2 cellular contexts compared by ENCODE assay signal in genomic region chrX:46630141-46630540, GRCh38.
TF ChIP-seq lines count a peak whose summit lies in the region.

No MANE protein-coding gene starts in this region.

TF ChIP-seq in IMR-90, 13 proteins besides CTCF, POLR2A, EP300 and RAD21:
- TF ChIP-seq NFE2L2 (IDR thresholded peaks at IDR 0.05; ENCODE audit: low read depth, low read length) = no peak
- no peak for TF ChIP-seq MXI1 (IDR thresholded peaks at IDR 0.05; ENCODE audit: borderline replicate concordance, low read depth, low read length)
- no peak for TF ChIP-seq MAZ (IDR thresholded peaks at IDR 0.05; ENCODE audit: borderline replicate concordance, low read depth, low read length)
- no peak for TF ChIP-seq CHD1 (IDR thresholded peaks at IDR 0.05; ENCODE audit: low read depth, low read length)
- no peak for TF ChIP-seq RFX5 (IDR thresholded peaks at IDR 0.05; ENCODE audit: low read depth, low read length)
- TF ChIP-seq BHLHE40 (IDR thresholded peaks at IDR 0.05; ENCODE audit: low read depth, low read length) = no peak
- TF ChIP-seq CEBPB (IDR thresholded peaks at IDR 0.05; ENCODE audit: low read depth, low read length) = no peak
- TF ChIP-seq, protein P1, sequence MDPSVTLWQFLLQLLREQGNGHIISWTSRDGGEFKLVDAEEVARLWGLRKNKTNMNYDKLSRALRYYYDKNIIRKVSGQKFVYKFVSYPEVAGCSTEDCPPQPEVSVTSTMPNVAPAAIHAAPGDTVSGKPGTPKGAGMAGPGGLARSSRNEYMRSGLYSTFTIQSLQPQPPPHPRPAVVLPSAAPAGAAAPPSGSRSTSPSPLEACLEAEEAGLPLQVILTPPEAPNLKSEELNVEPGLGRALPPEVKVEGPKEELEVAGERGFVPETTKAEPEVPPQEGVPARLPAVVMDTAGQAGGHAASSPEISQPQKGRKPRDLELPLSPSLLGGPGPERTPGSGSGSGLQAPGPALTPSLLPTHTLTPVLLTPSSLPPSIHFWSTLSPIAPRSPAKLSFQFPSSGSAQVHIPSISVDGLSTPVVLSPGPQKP (IDR thresholded peaks at IDR 0.05; ENCODE audit: borderline replicate concordance, low read depth, low read length) = no peak
- TF ChIP-seq USF2 (IDR thresholded peaks at IDR 0.05; ENCODE audit: low read depth, low read length) = no peak
- no peak for TF ChIP-seq RCOR1 (IDR thresholded peaks at IDR 0.05; ENCODE audit: insufficient replicate concordance, low read length)
- no peak for TF ChIP-seq FOS (IDR thresholded peaks at IDR 0.05; ENCODE audit: low read depth, low read length)
- no peak for TF ChIP-seq MAFK (IDR thresholded peaks at IDR 0.05; ENCODE audit: low read depth, low read length)
- no peak for TF ChIP-seq SMC3 (IDR thresholded peaks at IDR 0.05; ENCODE audit: low read depth, low read length)

TF ChIP-seq in endothelial cell of umbilical vein, 7 proteins besides CTCF, POLR2A, EP300 and RAD21:
- TF ChIP-seq POLR2AphosphoS5 (IDR thresholded peaks at IDR 0.05; ENCODE audit: insufficient read depth, low read depth, low read length) = no peak
- TF ChIP-seq EZH2 (IDR thresholded peaks at IDR 0.05; ENCODE audit: borderline replicate concordance, low read depth, low read length, severe bottlenecking) = no peak
- no peak for TF ChIP-seq JUN (IDR thresholded peaks at IDR 0.05; ENCODE audit: borderline replicate concordance, insufficient read depth, insufficient read length, low read depth)
- TF ChIP-seq MYC (IDR thresholded peaks at IDR 0.05; ENCODE audit: low read depth, low read length) = no peak
- peak; percentile 12 for TF ChIP-seq FOS (IDR thresholded peaks at IDR 0.05; ENCODE audit: borderline replicate concordance, insufficient read depth, low read length)
